8 cellular contexts compared by ENCODE assay signal in the genomic region with DNA sequence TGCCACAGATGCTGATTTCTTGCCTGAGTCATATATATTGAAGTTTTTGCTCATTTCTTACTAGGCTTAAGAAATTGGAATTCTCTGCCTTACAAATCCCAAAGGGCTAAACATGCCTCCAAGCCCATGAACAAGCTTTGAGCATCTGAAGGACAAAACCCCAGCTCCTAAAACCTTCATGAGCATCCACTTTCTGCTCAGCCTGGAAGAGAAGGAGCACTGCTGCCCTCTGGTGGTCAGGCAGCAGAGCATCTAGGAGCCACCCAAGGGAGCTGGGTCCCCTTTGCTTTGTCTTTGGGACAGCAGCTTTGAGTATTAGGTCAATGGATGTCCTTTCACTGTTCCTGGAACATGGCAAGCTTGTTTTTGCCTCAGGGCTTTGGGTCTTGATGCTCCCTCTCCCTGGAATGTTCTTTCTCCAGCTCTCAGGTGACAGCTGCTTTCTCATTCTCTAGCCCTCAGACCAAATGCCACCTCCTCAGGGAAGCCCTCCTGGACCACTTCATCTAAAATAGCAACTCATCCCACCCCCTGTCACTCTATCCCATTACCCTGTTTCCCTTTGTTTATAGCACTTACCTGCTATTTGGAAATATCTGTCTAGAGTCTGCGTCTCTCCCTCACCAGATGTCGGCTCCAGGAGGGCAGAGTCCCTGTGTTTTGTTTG. TPM values are rescaled to one million over a fixed set of nuclear protein-coding genes. Genes with fewer than 3 reads are reported as not detected.
A peak's percentile ranks its signal among the peaks of the same experiment; 100 is the strongest.
DNase-seq lines count a peak whose midpoint lies in the region; ATAC-seq lines count a peak whose summit lies in the region.

No MANE protein-coding gene starts in this region.

- no peaks in the 10 kb centered on the region for H3K4me1 Mint-ChIP-seq in T-cell

- H3K9me3 Mint-ChIP-seq in T-cell = peaks cover 0 to 5% (median 0%) of the 10 kb centered on the region in 3 donors

- ATAC-seq in T-cell (replicated peaks in 1 of 4) (peak; percentile 66 to 79 (median 74)), left ventricle myocardium superior (peak; percentile 84), HG02981 (IDR thresholded peaks at IDR 0.05; ENCODE audit: unreplicated experiment) (no peak)

- no peaks in the 10 kb centered on the region for H3K36me3 Mint-ChIP-seq in T-cell

- POLR2A ChIA-PET in T-cell (lab: Charles Lee) = interaction anchor here (0.6 kb wide), 2 partner anchors 153 to 715 kb away, joined by 3 read pairs; no protein-coding TSS in a partner anchor

- H3K27ac Mint-ChIP-seq in T-cell = no peak overlapping the region

- intact Hi-C loops in left ventricle myocardium superior (cut with micrococcal nuclease) = loop anchor here (10.0 kb wide), 1 partner anchor 183 kb away; no protein-coding TSS in a partner anchor

- H3K4me3 Mint-ChIP-seq in T-cell = no peak overlapping the region

- peaks cover 2 to 3% of the 10 kb centered on the region in 2 donors for H3K27me3 Mint-ChIP-seq in T-cell

- CTCF ChIA-PET in T-cell (lab: Charles Lee) = interaction anchor here (0.6 to 3.5 kb wide), 37 partner anchors 8 to 604 kb away, joined by 3 to 63 read pairs (median 4); no protein-coding TSS in a partner anchor

- DNase-seq in activated gamma-delta T cell treated with Interleukin-2 at 50 U/mL for 16 hours (peak; percentile 72), activated gamma-delta T cell (lab: John Stamatoyannopoulos, UW) (no peak), NCI-H1694 treated with DMSO at 0.1 percent for 48 hours (lab: John Stamatoyannopoulos, UW) (peak; percentile 76), T-cell (peak; percentile 31 to 78 (median 67)), amniotic epithelial cell (ENCODE audit: low read depth) (peak; percentile 66), left ventricle myocardium superior (peak; percentile 72), retina (peak; percentile 85)

RNA-seq across cellular contexts. Expression of a gene that starts 25.7 kb away (rescaled TPM):
- total RNA-seq in T-cell (under 1 TPM in 2 of 5 donors, not detected in 3; 0.15 to 0.22 TPM), left ventricle myocardium superior (1.6 TPM)

RNA-seq across cellular contexts. Expression of a gene that starts 34.2 kb away (rescaled TPM):
- total RNA-seq in T-cell = under 1 TPM in 1 of 5 donors, not detected in 4; 0.06 TPM
- total RNA-seq in left ventricle myocardium superior = 34.0 TPM

RNA-seq across cellular contexts. Expression of a gene that starts 46.2 kb away (rescaled TPM):
- total RNA-seq in T-cell = under 1 TPM in 2 of 5 donors, not detected in 3; 0.13 to 0.20 TPM
- 0.15 TPM for total RNA-seq in left ventricle myocardium superior

Comparison
In these comparisons a context has a peak if more than half of its experiments do, and no peak if none do; other contexts are left out.
1. RNA of a gene that starts 34.2 kb away (total RNA-seq): 34.0 TPM in left ventricle myocardium superior (single experiment); 0.06 TPM in T-cell; every median in the first group is over 10 times any median in the second.